22 cellular contexts compared by ENCODE assay signal in the genomic region with DNA sequence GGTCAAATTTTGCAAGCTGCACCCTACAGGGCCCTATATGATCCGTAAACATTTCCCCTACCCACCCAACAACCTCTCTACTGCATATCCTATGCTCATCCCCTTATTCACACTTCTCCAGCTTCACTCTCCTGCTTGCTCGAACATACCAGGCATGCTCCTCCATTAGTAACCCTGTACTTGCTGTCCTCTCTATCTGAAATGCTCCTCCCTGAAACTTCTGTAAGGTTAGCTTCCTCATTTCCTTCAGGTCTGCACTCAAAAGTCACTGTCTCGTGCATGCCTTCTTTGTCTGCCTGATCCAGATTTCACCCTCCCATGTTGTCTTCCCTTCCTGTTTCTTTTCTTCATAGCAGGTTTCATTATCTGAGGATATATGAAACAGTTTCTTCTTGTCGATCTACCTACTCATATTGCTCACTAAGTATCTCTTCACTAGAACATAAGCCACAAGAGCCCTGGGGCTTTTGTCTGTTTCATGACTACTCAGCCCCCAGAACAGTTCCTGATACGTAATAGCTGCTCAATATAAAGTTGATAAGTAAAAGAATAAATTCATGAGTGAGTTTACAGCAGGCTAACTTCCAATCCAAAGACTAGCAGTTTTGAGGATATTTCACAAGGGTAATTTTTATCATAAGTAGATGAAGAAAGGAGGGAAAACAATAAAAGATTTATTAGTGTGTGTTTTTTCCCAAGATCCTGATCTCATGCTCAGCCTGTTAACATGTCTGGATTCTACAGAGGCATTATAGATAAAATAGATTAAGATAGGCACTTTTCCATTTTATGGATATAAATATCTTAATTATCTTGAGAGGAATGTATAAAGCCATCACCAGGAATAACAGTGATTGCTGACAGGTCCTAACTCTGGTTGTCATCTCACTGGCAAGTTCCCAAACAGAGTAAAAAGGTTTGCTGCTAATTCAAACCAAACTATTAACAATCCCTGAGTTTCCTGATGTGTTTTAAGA.
"Had no signal": no experiment of that assay in that cellular context is flagged by ENCODE, and none has a peak within 500 bp of the region (broad histone marks: within the 10 kb centered on the region; RNA-seq: fewer than 3 reads in every experiment).

No MANE protein-coding gene starts in this region.

- H3K4me1 ChIP-seq: spleen had no signal

- H3K27ac Mint-ChIP-seq: activated CD4-positive, alpha-beta T cell treated with anti-CD3 and anti-CD28 coated beads, Interleukin-2, amount 10 ng/mL, durations not matched to agents 24 days and 14 days; activated CD8-positive, alpha-beta T cell treated with anti-CD3 and anti-CD28 coated beads, Interleukin-2, amount 10 ng/mL, durations not matched to agents 7 days and 5 days; activated naive CD8-positive, alpha-beta T cell treated with anti-CD3 and anti-CD28 coated beads, Interleukin-2, amount 10 ng/mL, durations not matched to agents 7 days and 5 days; activated T-cell treated with anti-CD3 and anti-CD28 coated beads, Interleukin-2, amount 50 U/mL, for 24 hours; activated T-helper 2 cell treated with anti-CD3 and anti-CD28 coated beads, Interferon-gamma antibody, Interleukin-2, Interleukin-4, amounts not matched to agents 10 μg/mL and 5 μg/mL and 100 μg/mL, durations not matched to agents 14 hours and 24 hours and 36 hours; effector memory CD8-positive, alpha-beta T cell; stimulated activated naive B cell treated with anti-CD40 and anti-IgM and Interleukin-4, amounts not matched to agents 10 μg/mL and 1 μg/mL and 100 μg/mL, for 72 hours had no signal

- H3K4me1 Mint-ChIP-seq: activated CD4-positive, alpha-beta T cell treated with anti-CD3 and anti-CD28 coated beads, Interleukin-2, amount 10 ng/mL, durations not matched to agents 24 days and 14 days; activated naive CD8-positive, alpha-beta T cell treated with anti-CD3 and anti-CD28 coated beads, Interleukin-2, amount 10 ng/mL, durations not matched to agents 7 days and 5 days; stimulated activated naive B cell treated with anti-CD40 and anti-IgM and Interleukin-4, amounts not matched to agents 10 μg/mL and 1 μg/mL and 100 μg/mL, for 72 hours had no signal

- H3K27ac ChIP-seq: spleen, thoracic aorta had no signal

- H3K36me3 ChIP-seq: spleen, thoracic aorta had no signal

- H3K9me3 Mint-ChIP-seq: activated CD4-positive, alpha-beta T cell treated with anti-CD3 and anti-CD28 coated beads, Interleukin-2, amount 10 ng/mL, durations not matched to agents 24 days and 14 days; activated naive CD8-positive, alpha-beta T cell treated with anti-CD3 and anti-CD28 coated beads, Interleukin-2, amount 10 ng/mL, durations not matched to agents 7 days and 5 days; activated T-helper 2 cell treated with anti-CD3 and anti-CD28 coated beads, Interferon-gamma antibody, Interleukin-2, Interleukin-4, amounts not matched to agents 10 μg/mL and 5 μg/mL and 100 μg/mL, durations not matched to agents 14 hours and 24 hours and 36 hours had no signal

- DNase-seq: activated CD4-positive, alpha-beta T cell treated with anti-CD3 and anti-CD28 coated beads, Interleukin-2, amount 10 ng/mL, durations not matched to agents 24 days and 14 days; activated CD8-positive, alpha-beta T cell treated with anti-CD3 and anti-CD28 coated beads, Interleukin-2, amount 10 ng/mL, durations not matched to agents 7 days and 5 days; activated naive CD4-positive, alpha-beta T cell treated with Interleukin-2 at 50 U/mL for 16 hours; activated naive CD8-positive, alpha-beta T cell treated with anti-CD3 and anti-CD28 coated beads, Interleukin-2, amount 10 ng/mL, durations not matched to agents 7 days and 5 days; activated T-cell treated with anti-CD3 and anti-CD28 coated beads, Interleukin-2, amount 50 U/mL, for 24 hours; amygdala; effector memory CD8-positive, alpha-beta T cell; foreskin melanocyte; glutamatergic neuron; hypothalamus; islet precursor cell; midbrain; occipital lobe; retina; spleen; stimulated activated CD4-positive, alpha-beta T cell treated with anti-CD3 and anti-CD28 coated beads, Interleukin-4, amount 100 ng/mL, for 4 hours; stimulated activated naive B cell treated with anti-CD40 and anti-IgM and Interleukin-4, amounts not matched to agents 10 μg/mL and 1 μg/mL and 100 μg/mL, for 72 hours; T-helper 9 cell had no signal

- ATAC-seq: activated CD8-positive, alpha-beta T cell treated with anti-CD3 and anti-CD28 coated beads, Interleukin-2, amount 10 ng/mL, durations not matched to agents 7 days and 5 days; effector memory CD8-positive, alpha-beta T cell; left lobe of liver; stimulated activated naive B cell treated with anti-CD40 and anti-IgM and Interleukin-4, amounts not matched to agents 10 μg/mL and 1 μg/mL and 100 μg/mL, for 72 hours had no signal

- H3K4me3 Mint-ChIP-seq: activated CD4-positive, alpha-beta T cell treated with anti-CD3 and anti-CD28 coated beads, Interleukin-2, amount 10 ng/mL, durations not matched to agents 24 days and 14 days; activated CD8-positive, alpha-beta T cell treated with anti-CD3 and anti-CD28 coated beads, Interleukin-2, amount 10 ng/mL, durations not matched to agents 7 days and 5 days; activated naive CD8-positive, alpha-beta T cell treated with anti-CD3 and anti-CD28 coated beads, Interleukin-2, amount 10 ng/mL, durations not matched to agents 7 days and 5 days; activated T-cell treated with anti-CD3 and anti-CD28 coated beads, Interleukin-2, amount 50 U/mL, for 24 hours; effector memory CD8-positive, alpha-beta T cell; stimulated activated naive B cell treated with anti-CD40 and anti-IgM and Interleukin-4, amounts not matched to agents 10 μg/mL and 1 μg/mL and 100 μg/mL, for 72 hours had no signal

- H3K27me3 ChIP-seq: spleen had no signal

- H3K36me3 Mint-ChIP-seq: activated naive CD8-positive, alpha-beta T cell treated with anti-CD3 and anti-CD28 coated beads, Interleukin-2, amount 10 ng/mL, durations not matched to agents 7 days and 5 days; stimulated activated naive B cell treated with anti-CD40 and anti-IgM and Interleukin-4, amounts not matched to agents 10 μg/mL and 1 μg/mL and 100 μg/mL, for 72 hours had no signal

- H3K4me3 ChIP-seq: lung, spleen, thoracic aorta had no signal

- H3K27me3 Mint-ChIP-seq: activated CD4-positive, alpha-beta T cell treated with anti-CD3 and anti-CD28 coated beads, Interleukin-2, amount 10 ng/mL, durations not matched to agents 24 days and 14 days; activated naive CD8-positive, alpha-beta T cell treated with anti-CD3 and anti-CD28 coated beads, Interleukin-2, amount 10 ng/mL, durations not matched to agents 7 days and 5 days; activated T-cell treated with anti-CD3 and anti-CD28 coated beads, Interleukin-2, amount 50 U/mL, for 24 hours; effector memory CD8-positive, alpha-beta T cell; stimulated activated naive B cell treated with anti-CD40 and anti-IgM and Interleukin-4, amounts not matched to agents 10 μg/mL and 1 μg/mL and 100 μg/mL, for 72 hours had no signal

- H3K9me3 ChIP-seq: spleen, thoracic aorta had no signal
